8 cellular contexts compared by ENCODE assay signal in the genomic region with DNA sequence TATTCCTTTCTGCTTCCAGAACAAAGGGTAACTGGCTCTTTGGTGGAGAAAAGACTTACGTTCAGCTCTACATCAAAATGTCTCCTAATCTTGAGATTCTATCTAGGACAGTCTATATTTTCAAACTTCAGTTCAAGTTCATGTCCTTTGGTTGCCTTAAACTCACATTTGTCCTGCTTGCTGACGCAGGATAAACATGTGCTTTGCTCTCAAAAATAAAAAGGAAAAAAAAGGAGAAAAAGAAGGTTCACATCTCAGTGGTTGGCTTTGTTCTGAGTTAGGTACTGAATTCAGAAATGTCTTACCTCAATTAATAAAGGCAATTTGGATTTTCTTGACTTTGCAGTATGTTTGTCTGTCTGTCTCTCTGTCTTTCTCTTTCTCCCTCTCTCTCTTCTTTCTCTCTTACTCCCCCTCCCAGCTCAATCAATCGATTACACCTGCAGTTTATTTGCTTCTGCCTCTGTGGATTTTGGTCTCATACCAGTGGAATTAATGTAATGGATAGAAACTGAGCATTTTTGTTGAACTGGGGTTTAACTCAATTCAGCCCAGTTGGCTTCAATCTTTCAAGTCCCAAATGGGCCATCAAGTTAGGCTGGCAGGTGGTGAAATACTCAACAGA.
"Had no signal": no experiment of that assay in that cellular context is flagged by ENCODE, and none has a peak within 500 bp of the region (broad histone marks: within the 10 kb centered on the region; RNA-seq: fewer than 3 reads in every experiment).

No MANE protein-coding gene starts in this region.

- H3K4me2 ChIP-seq: GM23338 had no signal

- H3K4me3 ChIP-seq: GM23338 had no signal

- ATAC-seq: GM23338 had no signal

- H3K4me1 Mint-ChIP-seq: IgD-negative memory B cell had no signal

- H3K4me3 Mint-ChIP-seq: GM23338, H9, IgD-negative memory B cell had no signal

- DNase-seq: H9, HCEC 1CT, KBM-7 had no signal

- FAIRE-seq: H1, H54, HTR-8/SVneo had no signal

- H2AFZ ChIP-seq: GM23338 had no signal

- H3K27ac Mint-ChIP-seq: GM23338, H9, IgD-negative memory B cell had no signal
